Comparison of ENCODE assay signal across 7 cellular contexts in the genomic region with DNA sequence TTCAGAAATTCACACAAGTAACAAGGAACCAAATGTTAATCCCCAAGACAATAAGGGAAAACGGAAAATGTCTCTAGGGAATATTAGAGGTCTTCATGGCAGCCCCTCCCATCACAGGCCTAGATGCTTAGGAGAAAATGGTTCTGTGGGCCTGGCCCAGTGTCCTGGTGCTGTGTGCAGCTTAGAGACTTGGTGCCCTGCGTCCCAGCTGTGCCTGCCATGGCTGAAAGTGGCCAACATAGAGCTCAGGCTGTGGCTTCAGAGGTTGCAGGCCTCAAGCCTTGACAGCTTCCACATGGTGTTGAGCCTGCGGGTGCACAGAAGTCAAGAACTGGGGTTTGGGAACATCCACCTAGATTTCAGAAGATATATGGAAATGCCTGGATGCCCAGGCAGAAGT.
"Had no signal": no experiment of that assay in that cellular context is flagged by ENCODE, and none has a peak within 500 bp of the region (broad histone marks: within the 10 kb centered on the region; RNA-seq: fewer than 3 reads in every experiment).

No MANE protein-coding gene starts in this region.

- H3K4me1 Mint-ChIP-seq: IgD-negative memory B cell had no signal

- H3K9me3 Mint-ChIP-seq: IgD-negative memory B cell had no signal

- H3K4me3 Mint-ChIP-seq: IgD-negative memory B cell had no signal

- H3K27ac Mint-ChIP-seq: IgD-negative memory B cell had no signal

- DNase-seq: IMR-90, KBM-7 had no signal

- FAIRE-seq: HepG2, HTR-8/SVneo, K562 had no signal

- H3K27ac ChIP-seq: HL-60 had no signal

- H3K27me3 Mint-ChIP-seq: IgD-negative memory B cell had no signal

- ATAC-seq: HepG2, K562 had no signal

- H3K36me3 Mint-ChIP-seq: IgD-negative memory B cell had no signal

- H3K4me3 ChIP-seq: K562 had no signal
